In genomic region chr2:63053889-63054725, GRCh38 we compare ENCODE assay signal across 8 cellular contexts. TPM values are rescaled to one million over a fixed set of nuclear protein-coding genes. Genes with fewer than 3 reads are reported as not detected.
DNase-seq lines count a peak whose midpoint lies in the region; ATAC-seq lines count a peak whose summit lies in the region.

No MANE protein-coding gene starts in this region.

- H4K20me1 ChIP-seq in BLaER1 = peaks cover 99% of the 10 kb centered on the region

- H3K4me1 ChIP-seq in BLaER1 = peaks cover 18% of the 10 kb centered on the region
- H3K4me1 ChIP-seq in HUES64 (ENCODE audit: insufficient read depth, low read length) = peaks cover 34% of the 10 kb centered on the region

- H3K36me3 Mint-ChIP-seq in natural killer cell treated with Interleukin-12 subunit alpha and Interleukin-12 subunit beta and Interleukin-15 and Interleukin-18, amount 100 ng/mL, for 72 hours = peaks cover under 1% of the 10 kb centered on the region

- H3K9me3 ChIP-seq in BLaER1 (peaks cover 46% of the 10 kb centered on the region), HUES64 (ENCODE audit: insufficient read depth, low read depth, low read length) (no peaks in the 10 kb centered on the region)

- ATAC-seq in natural killer cell treated with Interleukin-12 subunit alpha and Interleukin-12 subunit beta and Interleukin-15 and Interleukin-18, amount 100 ng/mL, for 72 hours = no peak
- ATAC-seq in HG02981 (IDR thresholded peaks at IDR 0.05; ENCODE audit: unreplicated experiment) (no peak), GM21515 (IDR thresholded peaks at IDR 0.05; ENCODE audit: unreplicated experiment) (no peak)

- no peaks in the 10 kb centered on the region for H3K9me3 Mint-ChIP-seq in natural killer cell treated with Interleukin-12 subunit alpha and Interleukin-12 subunit beta and Interleukin-15 and Interleukin-18, amount 100 ng/mL, for 72 hours

- H3K9ac ChIP-seq in BLaER1 (no peak overlapping the region), HUES64 (ENCODE audit: low read depth, low read length) (no peak overlapping the region)

- WGBS in HUES64 = 3% methylated on average over 51 of the region's 51 CpGs

- H3K4me2 ChIP-seq in BLaER1 = no peak overlapping the region

- H3K4me1 Mint-ChIP-seq in natural killer cell treated with Interleukin-12 subunit alpha and Interleukin-12 subunit beta and Interleukin-15 and Interleukin-18, amount 100 ng/mL, for 72 hours (ENCODE audit: low read depth in 2 of 2) = peaks cover 47 to 52% of the 10 kb centered on the region in 2 donors

- H3K27me3 ChIP-seq in BLaER1 (peaks cover 100% of the 10 kb centered on the region), HUES64 (ENCODE audit: insufficient read depth, low read length) (peaks cover 99% of the 10 kb centered on the region)

- H3K36me3 ChIP-seq in BLaER1 (no peaks in the 10 kb centered on the region), HUES64 (ENCODE audit: insufficient read depth, low read length) (no peaks in the 10 kb centered on the region)

- peak overlapping the region; percentile 20; the same call in 1 of the 2 replicates for H3K4me3 ChIP-seq in BLaER1
- peak overlapping the region; percentile 82 for H3K4me3 ChIP-seq in HUES64 (ENCODE audit: low read length)

- peak overlapping the region; percentile 70 for H3K4me3 Mint-ChIP-seq in natural killer cell treated with Interleukin-12 subunit alpha and Interleukin-12 subunit beta and Interleukin-15 and Interleukin-18, amount 100 ng/mL, for 72 hours

- peaks cover 68 to 76% of the 10 kb centered on the region in 2 donors for H3K27me3 Mint-ChIP-seq in natural killer cell treated with Interleukin-12 subunit alpha and Interleukin-12 subunit beta and Interleukin-15 and Interleukin-18, amount 100 ng/mL, for 72 hours

- H3K27ac ChIP-seq in BLaER1 (no peak overlapping the region), HUES64 (ENCODE audit: low read depth, low read length) (no peak overlapping the region)

- no peak overlapping the region for H3K27ac Mint-ChIP-seq in natural killer cell treated with Interleukin-12 subunit alpha and Interleukin-12 subunit beta and Interleukin-15 and Interleukin-18, amount 100 ng/mL, for 72 hours

- DNase-seq in dermis blood vessel endothelial cell = peak; percentile 37
- no peak for DNase-seq in natural killer cell treated with Interleukin-12 subunit alpha and Interleukin-12 subunit beta and Interleukin-15 and Interleukin-18, amount 100 ng/mL, for 72 hours (ENCODE audit: low spot score)
- DNase-seq in AML-193 (lab: John Stamatoyannopoulos, UW) = no peak
- DNase-seq in NCI-H82 treated with DMSO at 0.1 percent for 48 hours (lab: John Stamatoyannopoulos, UW; ENCODE audit: unreplicated experiment) = no peak

RNA-seq across cellular contexts. Expression of gene OTX1, which starts 3.5 kb away (rescaled TPM):
- 0.75 TPM for polyA plus RNA-seq in HUES64 (2013, experiment 1 of 2)
- polyA plus RNA-seq in HUES64 (2013, experiment 2 of 2) = 1.2 TPM
- total RNA-seq in dermis blood vessel endothelial cell = 0.34 TPM in 1 of 2 replicates, not detected in the other
- under 1 TPM in 1 of 2 donors, not detected in 1; 0.75 TPM for total RNA-seq in natural killer cell treated with Interleukin-12 subunit alpha and Interleukin-12 subunit beta and Interleukin-15 and Interleukin-18, amount 100 ng/mL, for 72 hours
